In genomic region chr17:37391146-37391545, GRCh38 we compare ENCODE assay signal across 19 cellular contexts. TPM values are rescaled to one million over a fixed set of nuclear protein-coding genes. Genes with fewer than 3 reads are reported as not detected.
"Had no signal": no experiment of that assay in that cellular context is flagged by ENCODE, and none has a peak within 500 bp of the region (broad histone marks: within the 10 kb centered on the region; RNA-seq: fewer than 3 reads in every experiment).

No MANE protein-coding gene starts in this region.

- H3K36me3 ChIP-seq: gastroesophageal sphincter, heart right ventricle, left lung had no signal

- DNase-seq: activated B cell treated with CpG ODN at 0.5 μM for 24 hours; activated CD4-positive, alpha-beta T cell treated with anti-CD3 and anti-CD28 coated beads for 48 hours; activated CD8-positive, alpha-beta T cell treated with anti-CD3 and anti-CD28 coated beads for 36 hours; activated gamma-delta T cell; activated T-cell treated with anti-CD3 and anti-CD28 coated beads, Interleukin-2, amount 50 U/mL, for 48 hours; amygdala; dorsolateral prefrontal cortex; endodermal cell; heart right ventricle; left lung; mucosa of descending colon; naive thymus-derived CD4-positive, alpha-beta T cell; stimulated activated CD4-positive, alpha-beta T cell treated with anti-CD3 and anti-CD28 coated beads, Interleukin-4, amount 100 ng/mL, for 24 hours; stimulated activated naive CD4-positive, alpha-beta T cell had no signal

- H3K27me3 ChIP-seq: dorsolateral prefrontal cortex, gastroesophageal sphincter, heart right ventricle, left lung had no signal

- H3K4me1 ChIP-seq: gastroesophageal sphincter, left lung had no signal

- H3K27ac ChIP-seq: gastroesophageal sphincter, heart right ventricle, left lung had no signal

- H3K9me3 ChIP-seq: gastroesophageal sphincter, heart right ventricle, left lung, mucosa of descending colon had no signal

- FAIRE-seq: islet of Langerhans had no signal

- H3K4me3 ChIP-seq: dorsolateral prefrontal cortex, gastroesophageal sphincter, heart right ventricle, left lung, mucosa of descending colon had no signal

RNA-seq across cellular contexts. Expression of gene C17orf78, which starts 15.4 kb away (rescaled TPM):
- total RNA-seq: activated B cell treated with CpG ODN at 0.5 μM for 24 hours; activated CD8-positive, alpha-beta T cell treated with anti-CD3 and anti-CD28 coated beads for 36 hours; activated naive CD4-positive, alpha-beta T cell treated with anti-CD3 and anti-CD28 coated beads, Interleukin-2, amount 50 U/mL, for 72 hours; dorsolateral prefrontal cortex; endodermal cell; gastroesophageal sphincter; heart right ventricle; left lung; mucosa of descending colon; naive thymus-derived CD4-positive, alpha-beta T cell; renal cortical epithelial cell; skeletal muscle tissue had no signal
- polyA plus RNA-seq: heart right ventricle; naive thymus-derived CD4-positive, alpha-beta T cell had no signal
